29 cellular contexts compared by ENCODE assay signal in the genomic region with DNA sequence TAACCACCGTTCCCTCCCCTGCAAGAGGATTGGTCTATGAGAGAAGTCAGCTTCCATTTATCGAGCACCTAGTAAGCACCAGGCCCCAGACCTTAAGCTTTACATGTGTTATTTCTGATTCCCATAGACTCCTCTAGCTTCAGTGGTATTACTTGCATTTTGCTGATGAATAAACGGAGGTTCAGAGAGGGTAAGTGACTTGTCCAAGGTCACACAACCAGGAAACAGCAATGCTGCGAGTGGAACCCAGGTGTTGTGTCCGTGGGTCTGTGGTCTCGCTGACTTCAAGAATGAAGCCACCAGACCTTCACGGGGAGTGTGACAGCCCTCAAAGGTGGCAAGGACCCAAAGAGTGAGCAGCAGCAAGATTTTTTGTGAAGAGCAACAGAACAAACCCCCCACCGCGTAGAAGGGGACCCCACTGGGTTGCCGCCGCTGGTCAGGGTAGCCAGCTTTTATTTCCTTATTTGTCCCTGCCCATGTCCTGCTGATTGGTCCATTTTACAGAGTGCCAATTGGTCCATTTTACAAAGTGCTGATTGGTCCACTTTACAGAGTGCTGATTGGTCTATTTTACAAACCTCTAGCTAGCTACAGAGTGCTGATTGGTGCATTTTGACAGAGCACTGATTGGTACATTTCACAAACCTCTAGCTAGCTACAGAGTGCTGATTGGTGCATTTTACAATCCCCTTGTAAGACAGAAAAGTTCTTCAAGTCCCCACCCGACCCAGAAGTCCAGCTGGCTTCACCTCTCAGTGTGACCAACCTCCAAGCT. TPM values are rescaled to one million over a fixed set of nuclear protein-coding genes. Genes with fewer than 3 reads are reported as not detected.
"Had no signal": no experiment of that assay in that cellular context is flagged by ENCODE, and none has a peak within 500 bp of the region (broad histone marks: within the 10 kb centered on the region; RNA-seq: fewer than 3 reads in every experiment).

No MANE protein-coding gene starts in this region.

- H3K27me3 ChIP-seq: breast epithelium, sigmoid colon had no signal

- H3K4me1 Mint-ChIP-seq: activated naive CD8-positive, alpha-beta T cell treated with anti-CD3 and anti-CD28 coated beads, Interleukin-2, amount 10 ng/mL, durations not matched to agents 7 days and 5 days; central memory CD8-positive, alpha-beta T cell had no signal

- ATAC-seq: heart left ventricle, left cardiac atrium had no signal

- FAIRE-seq: islet of Langerhans had no signal

- H3K4me3 ChIP-seq: breast epithelium, coronary artery, heart left ventricle, sigmoid colon, smooth muscle cell, thoracic aorta had no signal

- H3K9me3 ChIP-seq: thoracic aorta had no signal

- H3K27ac ChIP-seq: breast epithelium, coronary artery, epithelial cell of prostate, sigmoid colon, thoracic aorta, VCaP had no signal

- H3K36me3 ChIP-seq: breast epithelium, heart left ventricle, sigmoid colon, thoracic aorta had no signal

- H3K4me3 Mint-ChIP-seq: activated naive CD4-positive, alpha-beta T cell treated with anti-CD3 and anti-CD28 coated beads for 36 hours; activated naive CD8-positive, alpha-beta T cell treated with anti-CD3 and anti-CD28 coated beads, Interleukin-2, amount 10 ng/mL, durations not matched to agents 7 days and 5 days; central memory CD8-positive, alpha-beta T cell; nephron progenitor cell; type B pancreatic cell had no signal

- H3K4me1 ChIP-seq: breast epithelium, sigmoid colon had no signal

- H3K4me2 ChIP-seq: smooth muscle cell had no signal

- H3K9me3 Mint-ChIP-seq: activated naive CD4-positive, alpha-beta T cell treated with anti-CD3 and anti-CD28 coated beads for 36 hours; activated naive CD8-positive, alpha-beta T cell treated with anti-CD3 and anti-CD28 coated beads, Interleukin-2, amount 10 ng/mL, durations not matched to agents 7 days and 5 days; central memory CD8-positive, alpha-beta T cell; nephron progenitor cell; type B pancreatic cell had no signal

- DNase-seq: activated CD4-positive, alpha-beta T cell treated with anti-CD3 and anti-CD28 coated beads for 1 hour; activated CD8-positive, alpha-beta memory T cell treated with anti-CD3 and anti-CD28 coated beads, Interleukin-2, amount 50 U/mL, for 48 hours; activated effector memory CD4-positive, alpha-beta T cell treated with Interleukin-2 at 50 U/mL for 16 hours; activated naive CD4-positive, alpha-beta T cell treated with anti-CD3 and anti-CD28 coated beads for 36 hours; activated naive CD8-positive, alpha-beta T cell treated with anti-CD3 and anti-CD28 coated beads, Interleukin-2, amount 10 ng/mL, durations not matched to agents 7 days and 5 days; activated T-cell treated with anti-CD3 and anti-CD28 coated beads, Interleukin-2, amount 50 U/mL, for 48 hours; amniotic stem cell; heart left ventricle; left cardiac atrium; nephron progenitor cell; nucleus accumbens; sigmoid colon; stimulated activated CD4-positive, alpha-beta T cell treated with anti-CD3 and anti-CD28 coated beads, Interleukin-4, amount 100 ng/mL, for 1 hour; stimulated activated naive CD4-positive, alpha-beta T cell had no signal

- H3K36me3 Mint-ChIP-seq: activated naive CD8-positive, alpha-beta T cell treated with anti-CD3 and anti-CD28 coated beads, Interleukin-2, amount 10 ng/mL, durations not matched to agents 7 days and 5 days; type B pancreatic cell had no signal

- H3K27ac Mint-ChIP-seq: activated naive CD4-positive, alpha-beta T cell treated with anti-CD3 and anti-CD28 coated beads for 36 hours; activated naive CD8-positive, alpha-beta T cell treated with anti-CD3 and anti-CD28 coated beads, Interleukin-2, amount 10 ng/mL, durations not matched to agents 7 days and 5 days; type B pancreatic cell had no signal

RNA-seq across cellular contexts. Expression of a gene that starts 29.1 kb away (rescaled TPM):
- total RNA-seq: activated CD8-positive, alpha-beta memory T cell treated with anti-CD3 and anti-CD28 coated beads for 36 hours; activated naive CD4-positive, alpha-beta T cell treated with anti-CD3 and anti-CD28 coated beads for 36 hours; activated naive CD8-positive, alpha-beta T cell treated with anti-CD3 and anti-CD28 coated beads, Interleukin-2, amount 10 ng/mL, durations not matched to agents 7 days and 5 days; fibroblast of villous mesenchyme; left cardiac atrium; mononuclear cell; myocyte; smooth muscle cell; T-helper 2 cell treated with Interferon-gamma antibody and Interleukin-4, amounts not matched to agents 100 ng/mL and 5 ng/mL, for 36 hours; thoracic aorta had no signal
- polyA plus RNA-seq: heart left ventricle, liver had no signal
